ENCODE assay signal across 7 cellular contexts in genomic region chr10:82399850-82400249, GRCh38.
"Had no signal": no experiment of that assay in that cellular context is flagged by ENCODE, and none has a peak within 500 bp of the region (broad histone marks: within the 10 kb centered on the region; RNA-seq: fewer than 3 reads in every experiment).

No MANE protein-coding gene starts in this region.

- ATAC-seq: GM23338, K562 had no signal

- H3K4me3 ChIP-seq: GM23338, K562 had no signal

- H3K4me2 ChIP-seq: GM23338 had no signal

- H2AFZ ChIP-seq: GM23338 had no signal

- DNase-seq: H9, HCEC 1CT, HFFc6, IMR-90, KG1 had no signal
